35 cellular contexts compared by ENCODE assay signal in genomic region chr10:33160151-33160550, GRCh38.
DNase-seq lines count a peak whose midpoint lies in the region; ATAC-seq, FAIRE-seq and TF ChIP-seq lines count a peak whose summit lies in the region.
"Had no signal": no experiment of that assay in that cellular context is flagged by ENCODE, and none has a peak within 500 bp of the region (broad histone marks: within the 10 kb centered on the region; RNA-seq: fewer than 3 reads in every experiment).

No MANE protein-coding gene starts in this region.

- H3K4ac ChIP-seq in mesenchymal stem cell (ENCODE audit: low read depth in 1 of 2, low read length in 2 of 2), result no peak overlapping the region

- 91% methylated on average over 8 of the region's 8 CpGs for WGBS in A549 (ENCODE audit: missing lambda C conversion rate)
- 80% methylated on average over 6 of the region's 8 CpGs for WGBS in mesenchymal stem cell

- no peak overlapping the region for H2BK120ac ChIP-seq in mesenchymal stem cell (ENCODE audit: low read depth, low read length)

- FAIRE-seq in A549 (lab: Jason Lieb, UNC), result no peak
- FAIRE-seq: endometrium, GM18507, H54 had no signal

- no peak overlapping the region for H3K23ac ChIP-seq in mesenchymal stem cell (ENCODE audit: low read length in 2 of 2)

- H3K4me2 ChIP-seq in A549 (no peak overlapping the region), mesenchymal stem cell (ENCODE audit: low read length, poor library complexity, severe bottlenecking) (no peak overlapping the region)
- H3K4me2 ChIP-seq: KMS-11 had no signal

- H3K4me1 ChIP-seq in A549 (peaks cover 48% of the 10 kb centered on the region), mesenchymal stem cell (ENCODE audit: control insufficient read depth, insufficient read depth, low read depth, low read length) (peaks cover 4% of the 10 kb centered on the region)
- H3K4me1 ChIP-seq: transverse colon had no signal

- TF ChIP-seq POLR2A in A549 (IDR thresholded peaks at IDR 0.05; ENCODE audit: low read length), result no peak

- TF ChIP-seq CTCF in A549 (IDR thresholded peaks at IDR 0.05) (no peak), epithelial cell of proximal tubule (conservative IDR thresholded peaks at IDR 0.05; ENCODE audit: low read depth, low read length) (no peak)

- POLR2A ChIA-PET in A549 (lab: Yijun Ruan, JAX), result interaction anchor here (0.7 kb wide), 1 partner anchor 106 kb away, joined by 3 read pairs; no protein-coding TSS in a partner anchor

- no peak overlapping the region for H4K91ac ChIP-seq in mesenchymal stem cell (ENCODE audit: low read length)

- H2BK12ac ChIP-seq in mesenchymal stem cell (ENCODE audit: low read length in 2 of 2), result no peak overlapping the region

- H4K8ac ChIP-seq in mesenchymal stem cell (ENCODE audit: low read length), result no peak overlapping the region

- H3K9ac ChIP-seq in mesenchymal stem cell (ENCODE audit: low read length), result no peak overlapping the region
- H3K9ac ChIP-seq: KMS-11 had no signal

- TF ChIP-seq RAD21 in A549 (conservative IDR thresholded peaks at IDR 0.05 in 1 of 2, IDR thresholded peaks at IDR 0.05 in 1 of 2), result no peak
- no peak for TF ChIP-seq RAD21 in Ishikawa (IDR thresholded peaks at IDR 0.05; ENCODE audit: low read depth)

- ATAC-seq in A549, result no peak
- ATAC-seq in GM21447 (IDR thresholded peaks at IDR 0.05; ENCODE audit: unreplicated experiment), result no peak
- ATAC-seq in HG02973 (IDR thresholded peaks at IDR 0.05; ENCODE audit: unreplicated experiment), result no peak
- ATAC-seq: foreskin keratinocyte; left ventricle myocardium superior; PC-3; Right ventricle myocardium inferior; stimulated activated effector memory CD8-positive, alpha-beta T cell treated with anti-CD3 and anti-CD28 coated beads, Interleukin-12 subunit alpha, Interleukin-12 subunit beta, amount 100 ng/mL, for 72 hours had no signal

- peak overlapping the region; percentile 44 to 70; a peak in 5 of 6 replicates for H3K27ac ChIP-seq in A549
- peak overlapping the region; percentile 94 for H3K27ac ChIP-seq in mesenchymal stem cell (ENCODE audit: low read length, poor library complexity, severe bottlenecking)
- H3K27ac ChIP-seq: 22Rv1, esophagus squamous epithelium, foreskin keratinocyte, HL-60, KMS-11, transverse colon had no signal

- H3K18ac ChIP-seq in mesenchymal stem cell (ENCODE audit: low read depth in 1 of 2, low read length in 2 of 2), result no peak overlapping the region

- peak overlapping the region; percentile 9 for H2BK5ac ChIP-seq in mesenchymal stem cell (ENCODE audit: low read depth, low read length, poor library complexity, severe bottlenecking)

- H3K4me3 ChIP-seq in A549 (no peak overlapping the region), epithelial cell of proximal tubule (ENCODE audit: low read depth, low read length) (no peak overlapping the region), mesenchymal stem cell (ENCODE audit: insufficient read depth in 1 of 2, low read depth in 1 of 2, low read length in 2 of 2) (no peak overlapping the region)
- H3K4me3 ChIP-seq: esophagus squamous epithelium, MG63, transverse colon had no signal

- H2BK15ac ChIP-seq in mesenchymal stem cell (ENCODE audit: low read depth, poor library complexity, severe bottlenecking), result no peak overlapping the region

- TF ChIP-seq EP300 in A549 (IDR thresholded peaks at IDR 0.05) (no peak), Ishikawa (IDR thresholded peaks at IDR 0.05; ENCODE audit: borderline replicate concordance) (0 out of 2 replicates have a peak, but pooled peaks have one; percentile 23)

- no peaks in the 10 kb centered on the region for H3K79me1 ChIP-seq in mesenchymal stem cell (replicated peaks; ENCODE audit: low read length, poor library complexity, severe bottlenecking)

- H2AFZ ChIP-seq in mesenchymal stem cell (ENCODE audit: low read depth, low read length), result no peak overlapping the region

- no peaks in the 10 kb centered on the region for H3K36me3 ChIP-seq in mesenchymal stem cell (ENCODE audit: control insufficient read depth in 1 of 2, insufficient read depth in 2 of 2, low read depth in 1 of 2, low read length in 2 of 2)
- H3K36me3 ChIP-seq: esophagus squamous epithelium, MG63, transverse colon had no signal

- H2AK5ac ChIP-seq in mesenchymal stem cell (ENCODE audit: low read length, severe bottlenecking), result peak overlapping the region; percentile 74

- H3K14ac ChIP-seq in mesenchymal stem cell (ENCODE audit: low read length in 2 of 2), result no peak overlapping the region

- H3K9me3 ChIP-seq in A549 (peaks cover 2% of the 10 kb centered on the region; the same call in 1 of the 3 replicates), mesenchymal stem cell (ENCODE audit: control insufficient read depth, low read length) (no peaks in the 10 kb centered on the region)
- H3K9me3 ChIP-seq: esophagus squamous epithelium, MG63, transverse colon had no signal

- no peak for DNase-seq in A549 (ENCODE audit: low read depth in 1 of 2, low spot score in 1 of 2)
- DNase-seq in epithelial cell of proximal tubule (ENCODE audit: low read depth), result peak; percentile 55
- no peak for DNase-seq in mesenchymal stem cell
- DNase-seq in NCI-H510A (lab: John Stamatoyannopoulos, UW), result no peak
- DNase-seq in anterior cingulate cortex (lab: John Stamatoyannopoulos, UW), result no peak
- DNase-seq: activated CD4-positive, alpha-beta T cell treated with anti-CD3 and anti-CD28 coated beads, Interleukin-2, amount 50 U/mL, for 48 hours; activated CD4-positive, CD25-positive, alpha-beta regulatory T cell treated with anti-CD3 and anti-CD28 coated beads, Interleukin-2, amount 50 U/mL, for 72 hours; activated naive CD4-positive, alpha-beta T cell; activated T-cell treated with anti-CD3 and anti-CD28 coated beads, Interleukin-2, amount 50 U/mL, for 48 hours; DND-41; esophagus squamous epithelium; foreskin keratinocyte; left ventricle myocardium superior; MG63; naive B cell; NCI-H1105 treated with DMSO at 0.1 percent for 48 hours; NCI-H1930; NCI-H526; NK-92 treated with Interleukin-12 subunit alpha and Interleukin-12 subunit beta, amount 100 ng/mL, for 24 hours; nucleus accumbens; PC-3; stimulated activated CD4-positive, alpha-beta T cell treated with anti-CD3 and anti-CD28 coated beads, Interleukin-15, amount 100 ng/mL, for 24 hours; T-helper 2 cell; transverse colon had no signal

- H3K27me3 ChIP-seq in mesenchymal stem cell (ENCODE audit: control insufficient read depth in 1 of 2, insufficient read depth in 1 of 2, low read length in 2 of 2), result no peaks in the 10 kb centered on the region
- H3K27me3 ChIP-seq: esophagus squamous epithelium, foreskin keratinocyte, MG63, transverse colon had no signal

- CTCF ChIA-PET in A549 (lab: Yijun Ruan, JAX), result interaction anchor here (1.1 to 4.3 kb wide), 3 partner anchors 33 to 1478 kb away, joined by 3 to 22 read pairs (median 6); no protein-coding TSS in a partner anchor

TF ChIP-seq in A549, 52 proteins besides CTCF, POLR2A, EP300 and RAD21 (continues in another document):
- TF ChIP-seq SMC3 (IDR thresholded peaks at IDR 0.05) (no peak), HMGXB4 (CRISPR knock-in tag; IDR thresholded peaks at IDR 0.05; ENCODE audit: borderline replicate concordance) (no peak), FOXS1 (CRISPR knock-in tag; IDR thresholded peaks at IDR 0.05) (no peak), KDM5A (IDR thresholded peaks at IDR 0.05) (no peak), HEYL (CRISPR knock-in tag; IDR thresholded peaks at IDR 0.05) (no peak), ZNF302 (CRISPR knock-in tag; IDR thresholded peaks at IDR 0.05) (no peak)

TF ChIP-seq in Ishikawa, 13 proteins besides CTCF, POLR2A, EP300 and RAD21:
- TF ChIP-seq FOXM1 (IDR thresholded peaks at IDR 0.05; ENCODE audit: borderline replicate concordance, low read depth), result no peak
- no peak for TF ChIP-seq CEBPB (IDR thresholded peaks at IDR 0.05)
- TF ChIP-seq EGR1 (IDR thresholded peaks at IDR 0.05), result no peak
- no peak for TF ChIP-seq TAF1 (IDR thresholded peaks at IDR 0.05; ENCODE audit: low read depth)
- TF ChIP-seq ZBTB7A (IDR thresholded peaks at IDR 0.05; ENCODE audit: low read depth), result no peak
- peak; percentile 77 for TF ChIP-seq TEAD4 (IDR thresholded peaks at IDR 0.05)
- TF ChIP-seq, protein P1, sequence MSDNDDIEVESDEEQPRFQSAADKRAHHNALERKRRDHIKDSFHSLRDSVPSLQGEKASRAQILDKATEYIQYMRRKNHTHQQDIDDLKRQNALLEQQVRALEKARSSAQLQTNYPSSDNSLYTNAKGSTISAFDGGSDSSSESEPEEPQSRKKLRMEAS (IDR thresholded peaks at IDR 0.05), result no peak
- no peak for TF ChIP-seq CREB1 (IDR thresholded peaks at IDR 0.05; ENCODE audit: low read depth)
- TF ChIP-seq YY1 (IDR thresholded peaks at IDR 0.05; ENCODE audit: low read depth), result no peak
- TF ChIP-seq, protein P2, sequence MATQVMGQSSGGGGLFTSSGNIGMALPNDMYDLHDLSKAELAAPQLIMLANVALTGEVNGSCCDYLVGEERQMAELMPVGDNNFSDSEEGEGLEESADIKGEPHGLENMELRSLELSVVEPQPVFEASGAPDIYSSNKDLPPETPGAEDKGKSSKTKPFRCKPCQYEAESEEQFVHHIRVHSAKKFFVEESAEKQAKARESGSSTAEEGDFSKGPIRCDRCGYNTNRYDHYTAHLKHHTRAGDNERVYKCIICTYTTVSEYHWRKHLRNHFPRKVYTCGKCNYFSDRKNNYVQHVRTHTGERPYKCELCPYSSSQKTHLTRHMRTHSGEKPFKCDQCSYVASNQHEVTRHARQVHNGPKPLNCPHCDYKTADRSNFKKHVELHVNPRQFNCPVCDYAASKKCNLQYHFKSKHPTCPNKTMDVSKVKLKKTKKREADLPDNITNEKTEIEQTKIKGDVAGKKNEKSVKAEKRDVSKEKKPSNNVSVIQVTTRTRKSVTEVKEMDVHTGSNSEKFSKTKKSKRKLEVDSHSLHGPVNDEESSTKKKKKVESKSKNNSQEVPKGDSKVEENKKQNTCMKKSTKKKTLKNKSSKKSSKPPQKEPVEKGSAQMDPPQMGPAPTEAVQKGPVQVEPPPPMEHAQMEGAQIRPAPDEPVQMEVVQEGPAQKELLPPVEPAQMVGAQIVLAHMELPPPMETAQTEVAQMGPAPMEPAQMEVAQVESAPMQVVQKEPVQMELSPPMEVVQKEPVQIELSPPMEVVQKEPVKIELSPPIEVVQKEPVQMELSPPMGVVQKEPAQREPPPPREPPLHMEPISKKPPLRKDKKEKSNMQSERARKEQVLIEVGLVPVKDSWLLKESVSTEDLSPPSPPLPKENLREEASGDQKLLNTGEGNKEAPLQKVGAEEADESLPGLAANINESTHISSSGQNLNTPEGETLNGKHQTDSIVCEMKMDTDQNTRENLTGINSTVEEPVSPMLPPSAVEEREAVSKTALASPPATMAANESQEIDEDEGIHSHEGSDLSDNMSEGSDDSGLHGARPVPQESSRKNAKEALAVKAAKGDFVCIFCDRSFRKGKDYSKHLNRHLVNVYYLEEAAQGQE (IDR thresholded peaks at IDR 0.05; ENCODE audit: low read depth), result no peak
- peak; percentile 41; the same call in 1 of the 2 replicates for TF ChIP-seq TCF12 (IDR thresholded peaks at IDR 0.05; ENCODE audit: low read depth)
